21 cellular contexts compared by ENCODE assay signal in the genomic region with DNA sequence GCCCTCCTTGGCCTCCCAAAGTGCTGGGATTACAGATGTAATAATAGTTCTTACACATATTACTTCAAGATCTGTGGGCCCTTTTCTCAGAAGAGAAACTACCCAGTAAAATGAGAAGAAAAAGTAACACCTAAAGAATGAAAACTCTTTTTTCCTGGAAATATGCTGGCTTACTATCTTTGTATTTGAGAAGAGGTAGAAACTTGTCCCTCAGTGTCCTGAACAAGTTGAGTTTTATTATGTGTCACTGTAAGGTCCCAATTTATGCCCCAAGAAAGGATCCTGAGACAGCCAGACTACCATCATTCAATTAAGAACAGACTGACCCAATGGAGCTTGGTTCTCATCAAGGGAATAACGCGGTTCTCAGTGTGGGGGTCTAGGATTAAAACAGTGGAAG.
DNase-seq lines count a peak whose midpoint lies in the region; ATAC-seq and TF ChIP-seq lines count a peak whose summit lies in the region.
"Had no signal": no experiment of that assay in that cellular context is flagged by ENCODE, and none has a peak within 500 bp of the region (broad histone marks: within the 10 kb centered on the region; RNA-seq: fewer than 3 reads in every experiment).

No MANE protein-coding gene starts in this region.

- no peak for ATAC-seq in activated CD8-positive, alpha-beta T cell treated with anti-CD3 and anti-CD28 coated beads for 36 hours
- ATAC-seq in activated CD8-positive, alpha-beta T cell treated with anti-CD3 and anti-CD28 coated beads, Interleukin-2, amount 10 ng/mL, durations not matched to agents 7 days and 5 days = no peak
- ATAC-seq in stimulated activated naive CD8-positive, alpha-beta T cell treated with anti-CD3 and anti-CD28 coated beads, Interleukin-15, amount 100 ng/mL, for 72 hours = peak; percentile 26
- ATAC-seq in stimulated activated naive CD8-positive, alpha-beta T cell treated with anti-CD3 and anti-CD28 coated beads, Interleukin-15, Interleukin-2, amounts not matched to agents 100 U/mL and 50 U/mL, for 24 hours = no peak
- ATAC-seq in sciatic nerve = peak; percentile 75
- no peak for ATAC-seq in HG02938 (IDR thresholded peaks at IDR 0.05; ENCODE audit: unreplicated experiment)
- ATAC-seq: A549, GM23338, HCT116 had no signal

- H3K4me1 Mint-ChIP-seq in activated CD8-positive, alpha-beta T cell treated with anti-CD3 and anti-CD28 coated beads for 36 hours (ENCODE audit: low read depth) = peaks cover 28% of the 10 kb centered on the region
- H3K4me1 Mint-ChIP-seq in activated CD8-positive, alpha-beta T cell treated with anti-CD3 and anti-CD28 coated beads, Interleukin-2, amount 10 ng/mL, durations not matched to agents 7 days and 5 days (ENCODE audit: low read depth) = peaks cover 23% of the 10 kb centered on the region
- peaks cover 63% of the 10 kb centered on the region for H3K4me1 Mint-ChIP-seq in stimulated activated naive CD8-positive, alpha-beta T cell treated with anti-CD3 and anti-CD28 coated beads, Interleukin-15, amount 100 ng/mL, for 72 hours
- H3K4me1 Mint-ChIP-seq: GM23338, H9 had no signal

- no peak for DNase-seq in activated CD8-positive, alpha-beta T cell treated with anti-CD3 and anti-CD28 coated beads for 36 hours
- no peak for DNase-seq in activated CD8-positive, alpha-beta T cell treated with anti-CD3 and anti-CD28 coated beads, Interleukin-2, amount 10 ng/mL, durations not matched to agents 7 days and 5 days
- DNase-seq in stimulated activated naive CD8-positive, alpha-beta T cell treated with anti-CD3 and anti-CD28 coated beads, Interleukin-15, amount 100 ng/mL, for 72 hours = no peak
- no peak for DNase-seq in stimulated activated naive CD8-positive, alpha-beta T cell treated with anti-CD3 and anti-CD28 coated beads, Interleukin-15, Interleukin-2, amounts not matched to agents 100 U/mL and 50 U/mL, for 24 hours
- DNase-seq in sciatic nerve (ENCODE audit: low spot score) = no peak
- DNase-seq: 8988T, ACHN, AML-193, BE2C, Calu3, COR-L47, DMS53, DMS79 treated with DMSO at 0.1 percent for 48 hours, GF-D8, H9 had no signal

- TF ChIP-seq CTCF in activated CD8-positive, alpha-beta T cell treated with anti-CD3 and anti-CD28 coated beads for 36 hours (IDR thresholded peaks at IDR 0.05) = no peak

- POLR2A ChIA-PET in activated CD8-positive, alpha-beta T cell treated with anti-CD3 and anti-CD28 coated beads for 36 hours (lab: Charles Lee) = no interaction called here
- POLR2A ChIA-PET in activated CD8-positive, alpha-beta T cell treated with anti-CD3 and anti-CD28 coated beads, Interleukin-2, amount 10 ng/mL, durations not matched to agents 7 days and 5 days (lab: Charles Lee) = no interaction called here

- CTCF ChIA-PET in activated CD8-positive, alpha-beta T cell treated with anti-CD3 and anti-CD28 coated beads for 36 hours (lab: Charles Lee) = interaction anchor here (1.2 kb wide), 1 partner anchor 11 kb away, joined by 4 read pairs; no protein-coding TSS in a partner anchor
- CTCF ChIA-PET in activated CD8-positive, alpha-beta T cell treated with anti-CD3 and anti-CD28 coated beads, Interleukin-2, amount 10 ng/mL, durations not matched to agents 7 days and 5 days (lab: Charles Lee) = interaction anchor here (0.8 to 1.0 kb wide), 3 partner anchors 10 to 60 kb away, joined by 3 to 4 read pairs (median 3); no protein-coding TSS in a partner anchor

- no peaks in the 10 kb centered on the region for H3K27me3 Mint-ChIP-seq in activated CD8-positive, alpha-beta T cell treated with anti-CD3 and anti-CD28 coated beads for 36 hours
- H3K27me3 Mint-ChIP-seq in activated CD8-positive, alpha-beta T cell treated with anti-CD3 and anti-CD28 coated beads, Interleukin-2, amount 10 ng/mL, durations not matched to agents 7 days and 5 days (ENCODE audit: low read depth) = no peaks in the 10 kb centered on the region
- no peaks in the 10 kb centered on the region for H3K27me3 Mint-ChIP-seq in stimulated activated naive CD8-positive, alpha-beta T cell treated with anti-CD3 and anti-CD28 coated beads, Interleukin-15, amount 100 ng/mL, for 72 hours
- H3K27me3 Mint-ChIP-seq: CD4-positive, alpha-beta memory T cell had no signal

- H3K27ac Mint-ChIP-seq in activated CD8-positive, alpha-beta T cell treated with anti-CD3 and anti-CD28 coated beads for 36 hours = peak overlapping the region; percentile 36
- H3K27ac Mint-ChIP-seq in activated CD8-positive, alpha-beta T cell treated with anti-CD3 and anti-CD28 coated beads, Interleukin-2, amount 10 ng/mL, durations not matched to agents 7 days and 5 days = no peak overlapping the region
- H3K27ac Mint-ChIP-seq in stimulated activated naive CD8-positive, alpha-beta T cell treated with anti-CD3 and anti-CD28 coated beads, Interleukin-15, amount 100 ng/mL, for 72 hours = peak overlapping the region; percentile 31 to 72
- H3K27ac Mint-ChIP-seq: CD14-positive monocyte, GM23338, H9 had no signal

- H3K4me3 Mint-ChIP-seq in activated CD8-positive, alpha-beta T cell treated with anti-CD3 and anti-CD28 coated beads for 36 hours = no peak overlapping the region
- no peak overlapping the region for H3K4me3 Mint-ChIP-seq in activated CD8-positive, alpha-beta T cell treated with anti-CD3 and anti-CD28 coated beads, Interleukin-2, amount 10 ng/mL, durations not matched to agents 7 days and 5 days
- peak overlapping the region in 1 of 2 donors; percentile 30 for H3K4me3 Mint-ChIP-seq in stimulated activated naive CD8-positive, alpha-beta T cell treated with anti-CD3 and anti-CD28 coated beads, Interleukin-15, amount 100 ng/mL, for 72 hours
- H3K4me3 Mint-ChIP-seq: CD14-positive monocyte; CD4-positive, alpha-beta memory T cell; GM23338; H9 had no signal

- H3K36me3 Mint-ChIP-seq in activated CD8-positive, alpha-beta T cell treated with anti-CD3 and anti-CD28 coated beads for 36 hours (ENCODE audit: low read depth) = peaks cover 4% of the 10 kb centered on the region
- H3K36me3 Mint-ChIP-seq in activated CD8-positive, alpha-beta T cell treated with anti-CD3 and anti-CD28 coated beads, Interleukin-2, amount 10 ng/mL, durations not matched to agents 7 days and 5 days (ENCODE audit: low read depth) = peaks cover 7% of the 10 kb centered on the region

- intact Hi-C loops in activated CD8-positive, alpha-beta T cell treated with anti-CD3 and anti-CD28 coated beads for 36 hours (cut with micrococcal nuclease) = no loop called here
- intact Hi-C loops in sciatic nerve (cut with DNase I) = no loop called here

- no peaks in the 10 kb centered on the region for H3K9me3 Mint-ChIP-seq in activated CD8-positive, alpha-beta T cell treated with anti-CD3 and anti-CD28 coated beads for 36 hours
- H3K9me3 Mint-ChIP-seq in activated CD8-positive, alpha-beta T cell treated with anti-CD3 and anti-CD28 coated beads, Interleukin-2, amount 10 ng/mL, durations not matched to agents 7 days and 5 days (ENCODE audit: insufficient read depth) = no peaks in the 10 kb centered on the region
- no peaks in the 10 kb centered on the region for H3K9me3 Mint-ChIP-seq in stimulated activated naive CD8-positive, alpha-beta T cell treated with anti-CD3 and anti-CD28 coated beads, Interleukin-15, amount 100 ng/mL, for 72 hours
- H3K9me3 Mint-ChIP-seq: CD14-positive monocyte; CD4-positive, alpha-beta memory T cell; GM23338; H9 had no signal

Comparison
In these comparisons a context has a peak if more than half of its experiments do, and no peak if none do; other contexts are left out.
1. ATAC-seq: peak in stimulated activated naive CD8-positive, alpha-beta T cell treated with anti-CD3 and anti-CD28 coated beads, Interleukin-15, amount 100 ng/mL, for 72 hours (single experiment) and sciatic nerve (single experiment); none in activated CD8-positive, alpha-beta T cell treated with anti-CD3 and anti-CD28 coated beads for 36 hours (single experiment), activated CD8-positive, alpha-beta T cell treated with anti-CD3 and anti-CD28 coated beads, Interleukin-2, amount 10 ng/mL, durations not matched to agents 7 days and 5 days (single experiment), stimulated activated naive CD8-positive, alpha-beta T cell treated with anti-CD3 and anti-CD28 coated beads, Interleukin-15, Interleukin-2, amounts not matched to agents 100 U/mL and 50 U/mL, for 24 hours (single experiment) and HG02938 (single experiment).